ENCODE assay signal across 12 cellular contexts in the genomic region with DNA sequence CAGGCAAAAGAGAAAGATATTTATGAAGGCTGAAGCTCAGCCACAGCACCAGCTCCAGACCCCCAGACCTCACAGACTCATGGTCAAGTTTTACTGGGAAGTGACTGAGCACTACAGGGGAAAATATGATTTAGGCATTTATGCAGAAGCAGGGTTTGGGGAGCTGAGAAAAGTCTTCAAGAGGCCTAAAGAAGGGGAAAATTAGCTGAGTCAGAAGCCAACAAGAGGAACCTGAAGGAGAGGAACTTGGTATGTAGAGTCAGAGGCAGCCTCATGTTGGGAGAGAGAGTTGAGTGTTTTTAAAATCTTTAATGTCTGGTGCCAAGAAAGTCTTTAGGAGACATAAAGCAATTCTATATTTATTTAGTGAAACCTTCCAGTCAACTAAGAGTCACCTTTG.
A peak's percentile ranks its signal among the peaks of the same experiment; 100 is the strongest.
DNase-seq lines count a peak whose midpoint lies in the region; ATAC-seq, FAIRE-seq and TF ChIP-seq lines count a peak whose summit lies in the region.
"Had no signal": no experiment of that assay in that cellular context is flagged by ENCODE, and none has a peak within 500 bp of the region (broad histone marks: within the 10 kb centered on the region; RNA-seq: fewer than 3 reads in every experiment).

No MANE protein-coding gene starts in this region.

- TF ChIP-seq CTCF in chondrocyte (IDR thresholded peaks at IDR 0.05) (no peak), mucosa of descending colon (IDR thresholded peaks at IDR 0.05) (no peak), upper lobe of right lung (IDR thresholded peaks at IDR 0.05) (no peak), D721Med (IDR thresholded peaks at IDR 0.05; ENCODE audit: insufficient read depth, missing control alignments) (no peak)

- no peaks in the 10 kb centered on the region for H3K9me3 Mint-ChIP-seq in chondrocyte (ENCODE audit: low read depth)
- peaks cover 0 to 3% (median 0%) of the 10 kb centered on the region in 5 donors for H3K9me3 Mint-ChIP-seq in CD8-positive, alpha-beta memory T cell
- H3K9me3 Mint-ChIP-seq: HFFc6 had no signal

- POLR2A ChIA-PET in CD8-positive, alpha-beta memory T cell (lab: Charles Lee) = no interaction called here

- H3K4me1 ChIP-seq in mucosa of descending colon (ENCODE audit: low read depth) (no peaks in the 10 kb centered on the region), upper lobe of right lung (peaks cover 38% of the 10 kb centered on the region)
- no peaks in the 10 kb centered on the region for H3K4me1 ChIP-seq in CD8-positive, alpha-beta memory T cell (ENCODE audit: insufficient read depth, low read length)

- H3K9me3 ChIP-seq in mucosa of descending colon (no peaks in the 10 kb centered on the region), upper lobe of right lung (no peaks in the 10 kb centered on the region)
- H3K9me3 ChIP-seq in CD8-positive, alpha-beta memory T cell (ENCODE audit: low read length) = no peaks in the 10 kb centered on the region

- H3K4me3 ChIP-seq in mucosa of descending colon = no peak overlapping the region
- no peak overlapping the region for H3K4me3 ChIP-seq in upper lobe of right lung
- no peak overlapping the region for H3K4me3 ChIP-seq in CD8-positive, alpha-beta memory T cell (ENCODE audit: low read length)

- peaks cover 18% of the 10 kb centered on the region for H3K4me1 Mint-ChIP-seq in chondrocyte (ENCODE audit: low read depth)
- no peaks in the 10 kb centered on the region for H3K4me1 Mint-ChIP-seq in CD8-positive, alpha-beta memory T cell

- CTCF ChIA-PET in CD8-positive, alpha-beta memory T cell (lab: Charles Lee) = no interaction called here

- H3K36me3 ChIP-seq in mucosa of descending colon (ENCODE audit: low read depth) = no peaks in the 10 kb centered on the region
- H3K36me3 ChIP-seq in upper lobe of right lung = no peaks in the 10 kb centered on the region
- H3K36me3 ChIP-seq in CD8-positive, alpha-beta memory T cell (ENCODE audit: insufficient read depth, low read length) = no peaks in the 10 kb centered on the region

- H3K27ac Mint-ChIP-seq in chondrocyte (ENCODE audit: unreplicated experiment) = peak overlapping the region; percentile 85
- H3K27ac Mint-ChIP-seq in CD8-positive, alpha-beta memory T cell = peak overlapping the region in 2 of 8 donors; percentile 39 to 70
- H3K27ac Mint-ChIP-seq: HFFc6 had no signal

- FAIRE-seq in D721Med (lab: Jason Lieb, UNC) = no peak

- H3K27ac ChIP-seq in upper lobe of right lung = peak overlapping the region; percentile 83
- no peak overlapping the region for H3K27ac ChIP-seq in CD8-positive, alpha-beta memory T cell (ENCODE audit: low read depth, low read length)

- H3K4me3 Mint-ChIP-seq in chondrocyte (ENCODE audit: unreplicated experiment) = no peak overlapping the region
- H3K4me3 Mint-ChIP-seq in CD8-positive, alpha-beta memory T cell = no peak overlapping the region
- H3K4me3 Mint-ChIP-seq: HFFc6, neural crest cell had no signal

- intact Hi-C loops in mucosa of descending colon (cut with DNase I, micrococcal nuclease) = no loop called here
- intact Hi-C loops in upper lobe of right lung (cut with DNase I) = no loop called here

- DNase-seq in NOMO-1 treated with dmso at 0.1 percent for 144 hours (lab: John Stamatoyannopoulos, UW; ENCODE audit: unreplicated experiment) = peak; percentile 73
- no peak for DNase-seq in chondrocyte (ENCODE audit: low spot score)
- no peak for DNase-seq in mucosa of descending colon
- no peak for DNase-seq in upper lobe of right lung
- no peak for DNase-seq in CD8-positive, alpha-beta memory T cell
- DNase-seq in D721Med (ENCODE audit: insufficient read length, low spot score) = no peak
- DNase-seq in activated CD8-positive, alpha-beta memory T cell treated with anti-CD3 and anti-CD28 coated beads for 24 hours = no peak
- DNase-seq: HFFc6; NCI-H1092 treated with DMSO at 0.1 percent for 48 hours; NCI-H82; stimulated activated CD4-positive, alpha-beta T cell treated with anti-CD3 and anti-CD28 coated beads, Interleukin-4, amount 100 ng/mL, for 24 hours had no signal

- peaks cover 3% of the 10 kb centered on the region for H3K27me3 Mint-ChIP-seq in chondrocyte (ENCODE audit: low read depth)
- H3K27me3 Mint-ChIP-seq in CD8-positive, alpha-beta memory T cell = peaks cover 0 to 6% of the 10 kb centered on the region in 2 donors

- peaks cover 2% of the 10 kb centered on the region for H3K36me3 Mint-ChIP-seq in chondrocyte (ENCODE audit: low read depth)
- no peaks in the 10 kb centered on the region for H3K36me3 Mint-ChIP-seq in CD8-positive, alpha-beta memory T cell

- no peaks in the 10 kb centered on the region for H3K27me3 ChIP-seq in upper lobe of right lung
- no peaks in the 10 kb centered on the region for H3K27me3 ChIP-seq in CD8-positive, alpha-beta memory T cell (ENCODE audit: insufficient read depth, low read length, poor library complexity, severe bottlenecking)

- ATAC-seq in mucosa of descending colon = peak; percentile 49
- peak; percentile 59 for ATAC-seq in upper lobe of right lung
